ENCODE assay signal across 10 cellular contexts in genomic region chrX:19194285-19195242, GRCh38.
DNase-seq lines count a peak whose midpoint lies in the region; ATAC-seq and TF ChIP-seq lines count a peak whose summit lies in the region.
"Had no signal": no experiment of that assay in that cellular context is flagged by ENCODE, and none has a peak within 500 bp of the region (broad histone marks: within the 10 kb centered on the region; RNA-seq: fewer than 3 reads in every experiment).

No MANE protein-coding gene starts in this region.

- no peak overlapping the region for H3K4me3 Mint-ChIP-seq in Calu3 (ENCODE audit: low read depth, unreplicated experiment)
- no peak overlapping the region for H3K4me3 Mint-ChIP-seq in T-helper 1 cell treated with Interleukin-12 subunit alpha and Interleukin-12 subunit beta and Interleukin-4 antibody, amounts not matched to agents 30 μg/mL and 1 μg/mL, for 36 hours

- no peaks in the 10 kb centered on the region for H3K36me3 Mint-ChIP-seq in Calu3 (ENCODE audit: insufficient read depth, unreplicated experiment)
- H3K36me3 Mint-ChIP-seq in T-helper 1 cell treated with Interleukin-12 subunit alpha and Interleukin-12 subunit beta and Interleukin-4 antibody, amounts not matched to agents 30 μg/mL and 1 μg/mL, for 36 hours (ENCODE audit: low read depth) = no peaks in the 10 kb centered on the region

- no peaks in the 10 kb centered on the region for H3K4me1 Mint-ChIP-seq in Calu3 (ENCODE audit: low read depth, unreplicated experiment)
- H3K4me1 Mint-ChIP-seq in T-helper 1 cell treated with Interleukin-12 subunit alpha and Interleukin-12 subunit beta and Interleukin-4 antibody, amounts not matched to agents 30 μg/mL and 1 μg/mL, for 36 hours (ENCODE audit: low read depth) = peaks cover 7% of the 10 kb centered on the region

- WGBS in ovary, 3 donors = 68 to 76% (median 69%) methylated on average over 9 of the region's 9 CpGs

- ATAC-seq in GM18870 (IDR thresholded peaks at IDR 0.05; ENCODE audit: unreplicated experiment) (peak; percentile 74), HG02642 (IDR thresholded peaks at IDR 0.05; ENCODE audit: poor library complexity, unreplicated experiment) (peak; percentile 60), GM21515 (IDR thresholded peaks at IDR 0.05; ENCODE audit: unreplicated experiment) (no peak)

- no peaks in the 10 kb centered on the region for H3K36me3 ChIP-seq in ovary
- H3K36me3 ChIP-seq: BLaER1 had no signal

- H3K27me3 ChIP-seq in ovary = no peaks in the 10 kb centered on the region

- H3K27ac Mint-ChIP-seq in Calu3 (ENCODE audit: unreplicated experiment) = no peak overlapping the region
- H3K27ac Mint-ChIP-seq in T-helper 1 cell treated with Interleukin-12 subunit alpha and Interleukin-12 subunit beta and Interleukin-4 antibody, amounts not matched to agents 30 μg/mL and 1 μg/mL, for 36 hours = peak overlapping the region; percentile 82

- no peaks in the 10 kb centered on the region for H3K4me1 ChIP-seq in ovary (ENCODE audit: insufficient read depth)
- H3K4me1 ChIP-seq: BLaER1 had no signal

- DNase-seq in Calu3 = peak; percentile 6
- no peak for DNase-seq in HT-29 (ENCODE audit: low spot score)
- DNase-seq in amygdala (lab: John Stamatoyannopoulos, UW) = no peak
- DNase-seq in ovary = no peak
- DNase-seq: substantia nigra had no signal

- TF ChIP-seq EP300 in ovary (IDR thresholded peaks at IDR 0.05) = no peak

- H3K9me3 Mint-ChIP-seq in Calu3 (ENCODE audit: low read depth, unreplicated experiment) = no peaks in the 10 kb centered on the region
- peaks cover 4% of the 10 kb centered on the region for H3K9me3 Mint-ChIP-seq in T-helper 1 cell treated with Interleukin-12 subunit alpha and Interleukin-12 subunit beta and Interleukin-4 antibody, amounts not matched to agents 30 μg/mL and 1 μg/mL, for 36 hours

- H3K9me3 ChIP-seq in ovary = peaks cover 0 to 2% of the 10 kb centered on the region in 2 donors

- intact Hi-C loops in Calu3 (cut with micrococcal nuclease; ENCODE audit: unreplicated experiment) = no loop called here
- intact Hi-C loops in ovary (cut with DNase I) = no loop called here

- H3K4me3 ChIP-seq in ovary = no peak overlapping the region
- H3K4me3 ChIP-seq: BLaER1 had no signal

- H3K27me3 Mint-ChIP-seq in Calu3 (ENCODE audit: unreplicated experiment) = peaks cover 64% of the 10 kb centered on the region
- no peaks in the 10 kb centered on the region for H3K27me3 Mint-ChIP-seq in T-helper 1 cell treated with Interleukin-12 subunit alpha and Interleukin-12 subunit beta and Interleukin-4 antibody, amounts not matched to agents 30 μg/mL and 1 μg/mL, for 36 hours (ENCODE audit: low read depth)

- no TSS peak for BruUV-seq in Calu3 (replicated peaks; lab: Mats Ljungman, UMichigan)

- TF ChIP-seq CTCF in Calu3 (IDR thresholded peaks at IDR 0.05; ENCODE audit: unreplicated experiment) (no peak), ovary (IDR thresholded peaks at IDR 0.05) (no peak)

- no peak overlapping the region for H3K27ac ChIP-seq in ovary
- H3K27ac ChIP-seq: BLaER1 had no signal

- CTCF ChIA-PET in Calu3 (lab: Charles Lee) = no interaction called here

- no peak for TF ChIP-seq POLR2A in ovary (IDR thresholded peaks at IDR 0.05)
